ENCODE assay signal across 8 cellular contexts in the genomic region with DNA sequence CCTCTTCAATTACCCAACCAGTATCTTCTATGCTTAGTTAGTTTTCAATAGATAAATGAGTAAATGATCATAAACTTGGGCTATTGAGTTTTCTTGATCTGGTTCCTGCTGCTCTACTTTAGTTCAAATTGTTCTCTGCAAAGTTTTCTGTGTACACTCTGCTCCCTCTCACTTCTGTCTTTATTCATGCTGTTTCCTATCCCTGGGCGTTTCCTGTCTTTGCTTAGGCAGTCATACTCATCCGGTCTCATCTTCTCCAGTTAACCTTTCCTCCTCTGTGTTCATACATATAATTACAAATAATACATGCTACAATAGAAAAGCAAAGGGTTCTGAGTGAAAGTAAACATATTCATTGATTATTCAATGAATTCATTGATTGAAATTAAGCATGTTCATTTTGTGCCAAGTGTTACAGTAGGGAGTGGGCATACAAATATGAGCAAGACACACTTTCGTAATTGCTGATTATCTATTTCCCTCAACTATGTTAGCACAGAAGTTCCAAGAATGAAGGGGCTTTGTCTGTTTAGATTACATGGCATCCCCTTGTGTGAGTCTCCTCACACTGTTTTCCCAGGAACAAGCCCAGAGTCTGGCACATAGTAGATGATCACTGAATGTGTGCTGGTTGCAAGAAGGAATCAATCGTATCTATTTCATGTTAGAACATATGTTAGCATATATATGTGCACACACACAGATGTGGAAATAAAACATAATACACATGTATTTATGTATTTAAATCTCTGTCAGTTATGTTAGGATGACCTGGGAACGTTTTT. TPM values are rescaled to one million over a fixed set of nuclear protein-coding genes. Genes with fewer than 3 reads are reported as not detected.
DNase-seq lines count a peak whose midpoint lies in the region; ATAC-seq and TF ChIP-seq lines count a peak whose summit lies in the region.
"Had no signal": no experiment of that assay in that cellular context is flagged by ENCODE, and none has a peak within 500 bp of the region (broad histone marks: within the 10 kb centered on the region; RNA-seq: fewer than 3 reads in every experiment).

No MANE protein-coding gene starts in this region.

- POLR2A ChIA-PET in activated naive CD8-positive, alpha-beta T cell treated with anti-CD3 and anti-CD28 coated beads, Interleukin-2, amount 10 ng/mL, durations not matched to agents 7 days and 5 days (lab: Charles Lee): no interaction called here

- TF ChIP-seq CTCF in neural crest cell (conservative IDR thresholded peaks at IDR 0.05): no peak

- H3K4me1 Mint-ChIP-seq in activated naive CD8-positive, alpha-beta T cell treated with anti-CD3 and anti-CD28 coated beads, Interleukin-2, amount 10 ng/mL, durations not matched to agents 7 days and 5 days: peaks cover 10% of the 10 kb centered on the region
- H3K4me1 Mint-ChIP-seq in neural crest cell: peaks cover 15% of the 10 kb centered on the region

- no peaks in the 10 kb centered on the region for H3K9me3 Mint-ChIP-seq in activated naive CD8-positive, alpha-beta T cell treated with anti-CD3 and anti-CD28 coated beads, Interleukin-2, amount 10 ng/mL, durations not matched to agents 7 days and 5 days
- H3K9me3 Mint-ChIP-seq in neural crest cell: peaks cover 10% of the 10 kb centered on the region

- peak overlapping the region; percentile 67 for H3K27ac Mint-ChIP-seq in activated naive CD8-positive, alpha-beta T cell treated with anti-CD3 and anti-CD28 coated beads, Interleukin-2, amount 10 ng/mL, durations not matched to agents 7 days and 5 days
- H3K27ac Mint-ChIP-seq in neural crest cell (ENCODE audit: unreplicated experiment): no peak overlapping the region

- DNase-seq in activated naive CD8-positive, alpha-beta T cell treated with anti-CD3 and anti-CD28 coated beads, Interleukin-2, amount 10 ng/mL, durations not matched to agents 7 days and 5 days: no peak
- DNase-seq in neural crest cell (ENCODE audit: low read depth, low spot score) (no peak), left colon (no peak)
- DNase-seq: NCI-H2029 treated with DMSO at 0.1 percent for 48 hours had no signal

- no peaks in the 10 kb centered on the region for H3K27me3 Mint-ChIP-seq in activated naive CD8-positive, alpha-beta T cell treated with anti-CD3 and anti-CD28 coated beads, Interleukin-2, amount 10 ng/mL, durations not matched to agents 7 days and 5 days
- no peaks in the 10 kb centered on the region for H3K27me3 Mint-ChIP-seq in neural crest cell (ENCODE audit: low read depth)

- peak overlapping the region; percentile 70 for H3K4me3 Mint-ChIP-seq in activated naive CD8-positive, alpha-beta T cell treated with anti-CD3 and anti-CD28 coated beads, Interleukin-2, amount 10 ng/mL, durations not matched to agents 7 days and 5 days
- peak overlapping the region; percentile 90 for H3K4me3 Mint-ChIP-seq in neural crest cell

- intact Hi-C loops in left colon (cut with DNase I, micrococcal nuclease): no loop called here

- peaks cover 8% of the 10 kb centered on the region for H3K36me3 Mint-ChIP-seq in activated naive CD8-positive, alpha-beta T cell treated with anti-CD3 and anti-CD28 coated beads, Interleukin-2, amount 10 ng/mL, durations not matched to agents 7 days and 5 days
- peaks cover 2% of the 10 kb centered on the region for H3K36me3 Mint-ChIP-seq in neural crest cell (ENCODE audit: low read depth)

- ATAC-seq in GM18861 (IDR thresholded peaks at IDR 0.05; ENCODE audit: unreplicated experiment) (peak; percentile 39), HG03565 (IDR thresholded peaks at IDR 0.05; ENCODE audit: unreplicated experiment) (peak; percentile 30), GM18520 (IDR thresholded peaks at IDR 0.05; ENCODE audit: unreplicated experiment) (no peak), left colon (no peak), HG03457 (IDR thresholded peaks at IDR 0.05; ENCODE audit: unreplicated experiment) (no peak)
- ATAC-seq in activated naive CD8-positive, alpha-beta T cell treated with anti-CD3 and anti-CD28 coated beads, Interleukin-2, amount 10 ng/mL, durations not matched to agents 7 days and 5 days (ENCODE audit: low read depth): peak; percentile 55

RNA-seq across cellular contexts. Expression of gene RAB39B, which starts 1.1 kb away (rescaled TPM):
- 1 to 10 TPM; 9.4 to 9.8 TPM for total RNA-seq in activated naive CD8-positive, alpha-beta T cell treated with anti-CD3 and anti-CD28 coated beads, Interleukin-2, amount 10 ng/mL, durations not matched to agents 7 days and 5 days
- total RNA-seq in neural crest cell: 6.5 and 7.3 TPM in 2 replicates
- total RNA-seq in left colon: under 1 TPM; 0.09 to 0.56 TPM

RNA-seq across cellular contexts. Expression of gene VBP1, which starts 46.9 kb away (rescaled TPM):
- 10 to 100 TPM; 44.7 to 49.2 TPM for total RNA-seq in activated naive CD8-positive, alpha-beta T cell treated with anti-CD3 and anti-CD28 coated beads, Interleukin-2, amount 10 ng/mL, durations not matched to agents 7 days and 5 days
- total RNA-seq in neural crest cell (72.4 and 76.9 TPM in 2 replicates), left colon (10 to 100 TPM; 33.6 to 33.9 TPM)

Comparison
In these comparisons a context has a peak if more than half of its experiments do, and no peak if none do; other contexts are left out.
1. ATAC-seq: peak in GM18861 (single experiment), HG03565 (single experiment) and activated naive CD8-positive, alpha-beta T cell treated with anti-CD3 and anti-CD28 coated beads, Interleukin-2, amount 10 ng/mL, durations not matched to agents 7 days and 5 days (single experiment); none in GM18520 (single experiment), left colon (single experiment) and HG03457 (single experiment).